8 cellular contexts compared by ENCODE assay signal in genomic region chr13:73849292-73849691, GRCh38.
DNase-seq lines count a peak whose midpoint lies in the region; ATAC-seq, FAIRE-seq and TF ChIP-seq lines count a peak whose summit lies in the region.

No MANE protein-coding gene starts in this region.

- H3K4me2 ChIP-seq in IMR-90 (ENCODE audit: low read depth, low read length) (no peak overlapping the region), GM12878 (ENCODE audit: control insufficient read depth, insufficient read depth) (no peak overlapping the region), neural cell (ENCODE audit: low read length) (no peak overlapping the region)

- H3K79me1 ChIP-seq in IMR-90 (ENCODE audit: low read depth in 1 of 2, low read length in 2 of 2) = peaks cover 12 to 30% of the 10 kb centered on the region in 2 experiments

- H3K4me3 Mint-ChIP-seq in MCF 10A (ENCODE audit: unreplicated experiment) = no peak overlapping the region

- POLR2A ChIA-PET in MCF 10A (lab: Yijun Ruan, JAX) = no interaction called here
- POLR2A ChIA-PET in IMR-90 (lab: Charles Lee; ENCODE audit: unreplicated experiment) = interaction anchor here (0.6 kb wide), 1 partner anchor 281 kb away, joined by 5 read pairs; no protein-coding TSS in a partner anchor
- POLR2A ChIA-PET in GM12878 (lab: Charles Lee) = interaction anchor here (0.6 kb wide), 2 partner anchors 9 to 114 kb away, joined by 3 to 5 read pairs; no protein-coding TSS in a partner anchor

- H3K9me3 Mint-ChIP-seq in MCF 10A (ENCODE audit: unreplicated experiment) = no peaks in the 10 kb centered on the region

- CTCF ChIA-PET in MCF 10A (lab: Yijun Ruan, JAX) (interaction anchor here (0.5 to 2.1 kb wide), 16 partner anchors 14 to 1456 kb away, joined by 3 to 11 read pairs (median 3); no protein-coding TSS in a partner anchor), IMR-90 (lab: Yijun Ruan, JAX) (interaction anchor here (1.1 to 1.4 kb wide), 2 partner anchors 278 to 438 kb away, joined by 5 to 6 read pairs; no protein-coding TSS in a partner anchor), GM12878 (lab: Yijun Ruan, JAX) (interaction anchor here (1.1 to 3.4 kb wide), 10 partner anchors 10 to 441 kb away, joined by 3 to 26 read pairs (median 6); no protein-coding TSS in a partner anchor)

- in situ Hi-C loops in IMR-90 (cut with MboI; ENCODE audit: low sequenced_read_pairs) (loop anchor here (25.0 kb wide), 1 partner anchor 438 kb away; no protein-coding TSS in a partner anchor), GM12878 (cut with MboI) (no loop called here)

- H2AFZ ChIP-seq in IMR-90 (replicated peaks; ENCODE audit: low read length, poor library complexity) (no peak overlapping the region), GM12878 (ENCODE audit: control insufficient read depth, low read depth, low read length) (no peak overlapping the region), neural cell (ENCODE audit: low read depth, low read length) (no peak overlapping the region)

- TF ChIP-seq EP300 in GM12878 (IDR thresholded peaks at IDR 0.05; ENCODE audit: borderline replicate concordance in 1 of 2, control insufficient read depth in 1 of 2, low read depth in 2 of 2, low read length in 2 of 2) (no peak), neural cell (conservative IDR thresholded peaks at IDR 0.05; ENCODE audit: poor library complexity, severe bottlenecking) (no peak)

- dilution Hi-C loops in IMR-90 (cut with HindIII; ENCODE audit: low sequenced_read_pairs, unreplicated experiment) = no loop called here

- H2AK5ac ChIP-seq in IMR-90 (ENCODE audit: low read depth, low read length) = no peak overlapping the region

- H3K79me2 ChIP-seq in GM12878 (ENCODE audit: control insufficient read depth, insufficient read depth, low read length) = no peaks in the 10 kb centered on the region
- no peaks in the 10 kb centered on the region for H3K79me2 ChIP-seq in neural cell (replicated peaks; ENCODE audit: insufficient read depth, low read length)

- H2BK15ac ChIP-seq in IMR-90 (ENCODE audit: low read depth, low read length) = no peak overlapping the region

- no peak overlapping the region for H2BK20ac ChIP-seq in IMR-90 (ENCODE audit: low read depth, low read length)

- H2AK9ac ChIP-seq in IMR-90 (replicated peaks; ENCODE audit: low read depth, low read length, poor library complexity) = no peak overlapping the region

- H3K4ac ChIP-seq in IMR-90 (ENCODE audit: low read depth, low read length) = no peak overlapping the region

- no peaks in the 10 kb centered on the region for H3K27me3 Mint-ChIP-seq in MCF 10A (ENCODE audit: insufficient read depth, unreplicated experiment)

- H4K5ac ChIP-seq in IMR-90 (ENCODE audit: low read depth, low read length) = peak overlapping the region; percentile 6; the same call in 1 of the 2 replicates

- H3K36me3 ChIP-seq in breast epithelium = no peaks in the 10 kb centered on the region
- H3K36me3 ChIP-seq in IMR-90 (ENCODE audit: control insufficient read depth, insufficient read depth, low read length) = peaks cover 3% of the 10 kb centered on the region
- H3K36me3 ChIP-seq in GM12878 (ENCODE audit: control insufficient read depth in 2 of 2, insufficient read depth in 2 of 2, low read length in 1 of 2) = no peaks in the 10 kb centered on the region; a peak in 1 of 4 replicates
- peaks cover 8% of the 10 kb centered on the region for H3K36me3 ChIP-seq in neural cell (ENCODE audit: insufficient read depth, low read length)

- no peaks in the 10 kb centered on the region for H3K4me1 Mint-ChIP-seq in MCF 10A (ENCODE audit: insufficient read depth, unreplicated experiment)

- H4K20me1 ChIP-seq in IMR-90 (ENCODE audit: insufficient read depth, low read length) (no peaks in the 10 kb centered on the region), GM12878 (ENCODE audit: control insufficient read depth, insufficient read depth) (no peaks in the 10 kb centered on the region), neural cell (ENCODE audit: insufficient read depth) (no peaks in the 10 kb centered on the region)

- DNase-seq in MCF 10A (ENCODE audit: unreplicated experiment) (peak; percentile 34), breast epithelium (ENCODE audit: low spot score in 2 of 2) (no peak), IMR-90 (peak; percentile 52), GM12878 (ENCODE audit: low read depth, low spot score) (no peak), Ammon's horn (ENCODE audit: low spot score) (no peak), T-helper 9 cell (no peak)

- peak overlapping the region; percentile 16 for H3K27ac Mint-ChIP-seq in MCF 10A (ENCODE audit: low read depth, unreplicated experiment)

- H2BK5ac ChIP-seq in IMR-90 (ENCODE audit: low read depth, low read length, poor library complexity, severe bottlenecking) = no peak overlapping the region

- peaks cover 6% of the 10 kb centered on the region for H3K36me3 Mint-ChIP-seq in MCF 10A (ENCODE audit: insufficient read depth, unreplicated experiment)

- H3K27ac ChIP-seq in breast epithelium (no peak overlapping the region), IMR-90 (ENCODE audit: insufficient read depth, low read length) (no peak overlapping the region), GM12878 (ENCODE audit: control insufficient read depth, insufficient read depth) (no peak overlapping the region), neural cell (ENCODE audit: low read length) (no peak overlapping the region)

- H3K56ac ChIP-seq in IMR-90 (ENCODE audit: extremely low read depth, insufficient read depth, low read length) = no peak overlapping the region

- H3K27me3 ChIP-seq in breast epithelium (no peaks in the 10 kb centered on the region), IMR-90 (ENCODE audit: control insufficient read depth, insufficient read depth, low read length) (no peaks in the 10 kb centered on the region), GM12878 (replicated peaks in 1 of 2; ENCODE audit: control insufficient read depth in 2 of 2, insufficient read depth in 2 of 2, low read length in 1 of 2) (no peaks in the 10 kb centered on the region), neural cell (ENCODE audit: insufficient read depth, low read depth, low read length) (no peaks in the 10 kb centered on the region)

- SMC1A ChIA-PET in GM12878 (lab: Charles Lee; ENCODE audit: uncharacterized antibody, unreplicated experiment) = interaction anchor here (1.1 to 3.4 kb wide), 8 partner anchors 12 to 439 kb away, joined by 3 to 11 read pairs (median 4); no protein-coding TSS in a partner anchor

- no peak overlapping the region for H2BK120ac ChIP-seq in IMR-90 (ENCODE audit: low read depth, low read length)

- no peaks in the 10 kb centered on the region for H3K9me3 ChIP-seq in breast epithelium
- no peaks in the 10 kb centered on the region for H3K9me3 ChIP-seq in IMR-90 (ENCODE audit: control insufficient read depth, insufficient read depth, low read length)
- H3K9me3 ChIP-seq in GM12878 (replicated peaks; ENCODE audit: control insufficient read depth, insufficient read depth, low read length) = no peaks in the 10 kb centered on the region
- no peaks in the 10 kb centered on the region for H3K9me3 ChIP-seq in neural cell (ENCODE audit: low read length)

- no peak for TF ChIP-seq POLR2A in breast epithelium (IDR thresholded peaks at IDR 0.05)
- TF ChIP-seq POLR2A in IMR-90 (IDR thresholded peaks at IDR 0.05; ENCODE audit: low read depth, low read length) = no peak
- no peak for TF ChIP-seq POLR2A in GM12878 (IDR thresholded peaks at IDR 0.05; ENCODE audit: low read depth, low read length)

- H3K23ac ChIP-seq in IMR-90 (ENCODE audit: low read depth, low read length) = no peak overlapping the region

- BruUV-seq in MCF 10A (replicated peaks; lab: Mats Ljungman, UMichigan) (no TSS peak), IMR-90 (replicated peaks; lab: Mats Ljungman, UMichigan) (no TSS peak), GM12878 (replicated peaks; lab: Mats Ljungman, UMichigan) (no TSS peak)

- H3K4me3 ChIP-seq in breast epithelium (no peak overlapping the region), IMR-90 (ENCODE audit: insufficient read depth, low read depth, low read length) (no peak overlapping the region), GM12878 (no peak overlapping the region), neural cell (ENCODE audit: low read length) (no peak overlapping the region)

- H4K8ac ChIP-seq in IMR-90 (ENCODE audit: low read depth in 2 of 2, low read length in 2 of 2) = no peak overlapping the region

- RAD21 ChIA-PET in GM12878 (lab: Charles Lee; ENCODE audit: unreplicated experiment) = interaction anchor here (0.7 to 1.7 kb wide), 7 partner anchors 9 to 437 kb away, joined by 3 to 6 read pairs (median 3); no protein-coding TSS in a partner anchor

- peaks cover 6% of the 10 kb centered on the region for H3K9me1 ChIP-seq in IMR-90 (ENCODE audit: insufficient read depth, low read length)

- no peak for ATAC-seq in IMR-90 (ENCODE audit: low read depth)
- ATAC-seq in GM12878 = peak; percentile 50; the same call in 2 of the 3 replicates
- no peak for ATAC-seq in GM21390 (IDR thresholded peaks at IDR 0.05; ENCODE audit: unreplicated experiment)

- H3K9ac ChIP-seq in IMR-90 (ENCODE audit: low read depth, low read length) (peak overlapping the region; percentile 17; the same call in 1 of the 2 replicates), GM12878 (ENCODE audit: control insufficient read depth, insufficient read depth, low read length) (no peak overlapping the region), neural cell (ENCODE audit: low read length) (no peak overlapping the region)

- TF ChIP-seq CTCF in MCF 10A (IDR thresholded peaks at IDR 0.05; ENCODE audit: unreplicated experiment) (peak; percentile 18), breast epithelium (IDR thresholded peaks at IDR 0.05) (peak in 1 of 3 donors; percentile 14), IMR-90 (conservative IDR thresholded peaks at IDR 0.05; ENCODE audit: low read depth, low read length) (peak; percentile 44), GM12878 (IDR thresholded peaks at IDR 0.05 in 2 of 3, conservative IDR thresholded peaks at IDR 0.05 in 1 of 3; ENCODE audit: control insufficient read depth in 2 of 3, extremely low read depth in 1 of 3, insufficient read depth in 1 of 3, low read depth in 3 of 3, low read length in 3 of 3) (peak; percentile 25 to 40 (median 29); a peak in 4 of 6 replicates), neural cell (IDR thresholded peaks at IDR 0.05; ENCODE audit: poor library complexity, severe bottlenecking) (no peak)

- no CpG with 5 or more reads among the region's 5 CpGs for WGBS in IMR-90 (ENCODE audit: extremely low coverage in 2 of 2, insufficient read length in 1 of 2), 2 experiments
- WGBS in GM12878 (ENCODE audit: insufficient coverage, insufficient replicate concordance, low lambda C conversion rate, missing lambda C conversion rate) = 51% methylated on average over 5 of the region's 5 CpGs

- peak; percentile 45 for TF ChIP-seq RAD21 in IMR-90 (IDR thresholded peaks at IDR 0.05; ENCODE audit: low read length)
- TF ChIP-seq RAD21 in GM12878 (IDR thresholded peaks at IDR 0.05; ENCODE audit: insufficient read depth, low read depth, low read length) = peak; percentile 46
- TF ChIP-seq RAD21 in neural cell (conservative IDR thresholded peaks at IDR 0.05) = peak; percentile 24

- H3K14ac ChIP-seq in IMR-90 (replicated peaks; ENCODE audit: low read depth, low read length) = no peak overlapping the region

- no peaks in the 10 kb centered on the region for H3K9me2 ChIP-seq in neural cell (ENCODE audit: insufficient read depth, low read length)

- no peaks in the 10 kb centered on the region for H3K4me1 ChIP-seq in breast epithelium
- peaks cover 6% of the 10 kb centered on the region for H3K4me1 ChIP-seq in IMR-90 (ENCODE audit: control insufficient read depth, insufficient read depth, low read length)
- H3K4me1 ChIP-seq in GM12878 (ENCODE audit: control insufficient read depth, insufficient read depth, low read length) = no peaks in the 10 kb centered on the region

- no peaks in the 10 kb centered on the region for H3F3A ChIP-seq in neural cell (ENCODE audit: insufficient read depth, low read length, poor library complexity, severe bottlenecking)

- H3K18ac ChIP-seq in IMR-90 (ENCODE audit: low read depth, low read length) = peak overlapping the region; percentile 52; the same call in 1 of the 2 replicates

- H4K91ac ChIP-seq in IMR-90 (ENCODE audit: insufficient read depth, low read depth, low read length) = no peak overlapping the region

- no peak for FAIRE-seq in GM12878 (lab: Jason Lieb, UNC)

- intact Hi-C loops in MCF 10A (cut with micrococcal nuclease) (no loop called here), breast epithelium (cut with DNase I; ENCODE audit: low total_unique reads) (no loop called here), IMR-90 (cut with micrococcal nuclease) (no loop called here), GM12878 (cut with micrococcal nuclease; ENCODE audit: unreplicated experiment) (no loop called here)

Comparison
In these comparisons a context has a peak if more than half of its experiments do, and no peak if none do; other contexts are left out.
1. DNase-seq: peak in MCF 10A (single experiment) and IMR-90 (single experiment); none in breast epithelium (0 of 2), GM12878 (single experiment), Ammon's horn (single experiment) and T-helper 9 cell (single experiment).